In genomic region chr3:87206635-87207034, GRCh38 we compare ENCODE assay signal across 2 cellular contexts.
TF ChIP-seq lines count a peak whose summit lies in the region.

No MANE protein-coding gene starts in this region.

TF ChIP-seq in HepG2, 621 proteins besides CTCF, POLR2A, EP300 and RAD21 (continued from another document):
- TF ChIP-seq NR1H2 (CRISPR knock-in tag; IDR thresholded peaks at IDR 0.05; ENCODE audit: borderline replicate concordance, low read depth) = no peak
- TF ChIP-seq, protein P1, sequence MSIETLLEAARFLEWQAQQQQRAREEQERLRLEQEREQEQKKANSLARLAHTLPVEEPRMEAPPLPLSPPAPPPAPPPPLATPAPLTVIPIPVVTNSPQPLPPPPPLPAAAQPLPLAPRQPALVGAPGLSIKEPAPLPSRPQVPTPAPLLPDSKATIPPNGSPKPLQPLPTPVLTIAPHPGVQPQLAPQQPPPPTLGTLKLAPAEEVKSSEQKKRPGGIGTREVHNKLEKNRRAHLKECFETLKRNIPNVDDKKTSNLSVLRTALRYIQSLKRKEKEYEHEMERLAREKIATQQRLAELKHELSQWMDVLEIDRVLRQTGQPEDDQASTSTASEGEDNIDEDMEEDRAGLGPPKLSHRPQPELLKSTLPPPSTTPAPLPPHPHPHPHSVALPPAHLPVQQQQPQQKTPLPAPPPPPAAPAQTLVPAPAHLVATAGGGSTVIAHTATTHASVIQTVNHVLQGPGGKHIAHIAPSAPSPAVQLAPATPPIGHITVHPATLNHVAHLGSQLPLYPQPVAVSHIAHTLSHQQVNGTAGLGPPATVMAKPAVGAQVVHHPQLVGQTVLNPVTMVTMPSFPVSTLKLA (IDR thresholded peaks at IDR 0.05) = peak; percentile 68
- no peak for TF ChIP-seq ZNF446 (CRISPR knock-in tag; IDR thresholded peaks at IDR 0.05)
- no peak for TF ChIP-seq ZNF605 (CRISPR knock-in tag; IDR thresholded peaks at IDR 0.05)

TF ChIP-seq in WTC11, 78 proteins besides CTCF, POLR2A, EP300 and RAD21:
- TF ChIP-seq, protein P2, sequence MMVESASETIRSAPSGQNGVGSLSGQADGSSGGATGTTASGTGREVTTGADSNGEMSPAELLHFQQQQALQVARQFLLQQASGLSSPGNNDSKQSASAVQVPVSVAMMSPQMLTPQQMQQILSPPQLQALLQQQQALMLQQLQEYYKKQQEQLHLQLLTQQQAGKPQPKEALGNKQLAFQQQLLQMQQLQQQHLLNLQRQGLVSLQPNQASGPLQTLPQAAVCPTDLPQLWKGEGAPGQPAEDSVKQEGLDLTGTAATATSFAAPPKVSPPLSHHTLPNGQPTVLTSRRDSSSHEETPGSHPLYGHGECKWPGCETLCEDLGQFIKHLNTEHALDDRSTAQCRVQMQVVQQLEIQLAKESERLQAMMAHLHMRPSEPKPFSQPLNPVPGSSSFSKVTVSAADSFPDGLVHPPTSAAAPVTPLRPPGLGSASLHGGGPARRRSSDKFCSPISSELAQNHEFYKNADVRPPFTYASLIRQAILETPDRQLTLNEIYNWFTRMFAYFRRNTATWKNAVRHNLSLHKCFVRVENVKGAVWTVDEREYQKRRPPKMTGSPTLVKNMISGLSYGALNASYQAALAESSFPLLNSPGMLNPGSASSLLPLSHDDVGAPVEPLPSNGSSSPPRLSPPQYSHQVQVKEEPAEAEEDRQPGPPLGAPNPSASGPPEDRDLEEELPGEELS (CRISPR knock-in tag; IDR thresholded peaks at IDR 0.05) = no peak
- TF ChIP-seq PREB (CRISPR knock-in tag; IDR thresholded peaks at IDR 0.05; ENCODE audit: borderline replicate concordance) (no peak), ZBTB43 (CRISPR knock-in tag; IDR thresholded peaks at IDR 0.05) (no peak), ZNF425 (CRISPR knock-in tag; conservative IDR thresholded peaks at IDR 0.05) (no peak), GRHL2 (CRISPR knock-in tag; IDR thresholded peaks at IDR 0.05; ENCODE audit: insufficient replicate concordance, severe bottlenecking) (no peak), SP1 (CRISPR knock-in tag; conservative IDR thresholded peaks at IDR 0.05) (no peak), ATF3 (CRISPR knock-in tag; conservative IDR thresholded peaks at IDR 0.05) (no peak), FOXK1 (CRISPR knock-in tag; IDR thresholded peaks at IDR 0.05) (no peak), ERG (CRISPR knock-in tag; IDR thresholded peaks at IDR 0.05) (no peak), PRRX2 (CRISPR knock-in tag; IDR thresholded peaks at IDR 0.05) (no peak), ZNF671 (CRISPR knock-in tag; IDR thresholded peaks at IDR 0.05) (no peak), NR2C2 (CRISPR knock-in tag; IDR thresholded peaks at IDR 0.05) (no peak), TEAD4 (CRISPR knock-in tag; IDR thresholded peaks at IDR 0.05) (no peak)
- TF ChIP-seq, protein P3, sequence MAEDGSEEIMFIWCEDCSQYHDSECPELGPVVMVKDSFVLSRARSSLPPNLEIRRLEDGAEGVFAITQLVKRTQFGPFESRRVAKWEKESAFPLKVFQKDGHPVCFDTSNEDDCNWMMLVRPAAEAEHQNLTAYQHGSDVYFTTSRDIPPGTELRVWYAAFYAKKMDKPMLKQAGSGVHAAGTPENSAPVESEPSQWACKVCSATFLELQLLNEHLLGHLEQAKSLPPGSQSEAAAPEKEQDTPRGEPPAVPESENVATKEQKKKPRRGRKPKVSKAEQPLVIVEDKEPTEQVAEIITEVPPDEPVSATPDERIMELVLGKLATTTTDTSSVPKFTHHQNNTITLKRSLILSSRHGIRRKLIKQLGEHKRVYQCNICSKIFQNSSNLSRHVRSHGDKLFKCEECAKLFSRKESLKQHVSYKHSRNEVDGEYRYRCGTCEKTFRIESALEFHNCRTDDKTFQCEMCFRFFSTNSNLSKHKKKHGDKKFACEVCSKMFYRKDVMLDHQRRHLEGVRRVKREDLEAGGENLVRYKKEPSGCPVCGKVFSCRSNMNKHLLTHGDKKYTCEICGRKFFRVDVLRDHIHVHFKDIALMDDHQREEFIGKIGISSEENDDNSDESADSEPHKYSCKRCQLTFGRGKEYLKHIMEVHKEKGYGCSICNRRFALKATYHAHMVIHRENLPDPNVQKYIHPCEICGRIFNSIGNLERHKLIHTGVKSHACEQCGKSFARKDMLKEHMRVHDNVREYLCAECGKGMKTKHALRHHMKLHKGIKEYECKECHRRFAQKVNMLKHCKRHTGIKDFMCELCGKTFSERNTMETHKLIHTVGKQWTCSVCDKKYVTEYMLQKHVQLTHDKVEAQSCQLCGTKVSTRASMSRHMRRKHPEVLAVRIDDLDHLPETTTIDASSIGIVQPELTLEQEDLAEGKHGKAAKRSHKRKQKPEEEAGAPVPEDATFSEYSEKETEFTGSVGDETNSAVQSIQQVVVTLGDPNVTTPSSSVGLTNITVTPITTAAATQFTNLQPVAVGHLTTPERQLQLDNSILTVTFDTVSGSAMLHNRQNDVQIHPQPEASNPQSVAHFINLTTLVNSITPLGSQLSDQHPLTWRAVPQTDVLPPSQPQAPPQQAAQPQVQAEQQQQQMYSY (CRISPR knock-in tag; IDR thresholded peaks at IDR 0.05) = no peak
- TF ChIP-seq, protein P4, sequence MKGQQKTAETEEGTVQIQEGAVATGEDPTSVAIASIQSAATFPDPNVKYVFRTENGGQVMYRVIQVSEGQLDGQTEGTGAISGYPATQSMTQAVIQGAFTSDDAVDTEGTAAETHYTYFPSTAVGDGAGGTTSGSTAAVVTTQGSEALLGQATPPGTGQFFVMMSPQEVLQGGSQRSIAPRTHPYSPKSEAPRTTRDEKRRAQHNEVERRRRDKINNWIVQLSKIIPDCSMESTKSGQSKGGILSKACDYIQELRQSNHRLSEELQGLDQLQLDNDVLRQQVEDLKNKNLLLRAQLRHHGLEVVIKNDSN (CRISPR knock-in tag; IDR thresholded peaks at IDR 0.05) = no peak
